Comparison of ENCODE assay signal across 10 cellular contexts in genomic region chr17:6701719-6702118, GRCh38. TPM values are rescaled to one million over a fixed set of nuclear protein-coding genes. Genes with fewer than 3 reads are reported as not detected.
A peak's percentile ranks its signal among the peaks of the same experiment; 100 is the strongest.
DNase-seq lines count a peak whose midpoint lies in the region; ATAC-seq and TF ChIP-seq lines count a peak whose summit lies in the region.
"Had no signal": no experiment of that assay in that cellular context is flagged by ENCODE, and none has a peak within 500 bp of the region (broad histone marks: within the 10 kb centered on the region; RNA-seq: fewer than 3 reads in every experiment).

No MANE protein-coding gene starts in this region.

- H3K4me3 Mint-ChIP-seq in endodermal cell, result no peak overlapping the region

- H3K27me3 Mint-ChIP-seq in endodermal cell (ENCODE audit: insufficient read depth), result peaks cover 16% of the 10 kb centered on the region

- no peak overlapping the region for H3K9ac ChIP-seq in endodermal cell (ENCODE audit: extremely low read depth, low read length, poor library complexity, severe bottlenecking)

- H3K36me3 Mint-ChIP-seq in endodermal cell (ENCODE audit: low read depth), result no peaks in the 10 kb centered on the region

- no peaks in the 10 kb centered on the region for H3K4me1 ChIP-seq in endodermal cell (ENCODE audit: control insufficient read depth, insufficient read depth, low read length)
- no peaks in the 10 kb centered on the region for H3K4me1 ChIP-seq in ascending aorta

- no peak for ATAC-seq in activated CD4-positive, CD25-positive, alpha-beta regulatory T cell treated with anti-CD3 and anti-CD28 coated beads, Interleukin-2, amount 50 U/mL, for 24 hours
- ATAC-seq in HG03521 (IDR thresholded peaks at IDR 0.05; ENCODE audit: unreplicated experiment), result no peak

- H3K9me3 ChIP-seq in endodermal cell (ENCODE audit: control insufficient read depth, low read length) (no peaks in the 10 kb centered on the region), ascending aorta (no peaks in the 10 kb centered on the region)

- H3K4me1 Mint-ChIP-seq in endodermal cell, result peaks cover 8% of the 10 kb centered on the region

- WGBS in endodermal cell (ENCODE audit: insufficient coverage in 1 of 2, insufficient read length in 1 of 2), 2 experiments, result 38 to 53% methylated on average over 7 to 11 of the region's 11 CpGs

- TF ChIP-seq CTCF in endodermal cell (conservative IDR thresholded peaks at IDR 0.05) (peak; percentile 86), ascending aorta (IDR thresholded peaks at IDR 0.05) (peak in 1 of 3 experiments; percentile 20)

- intact Hi-C loops in ascending aorta (cut with DNase I), result no loop called here

- H3K36me3 ChIP-seq in endodermal cell (ENCODE audit: control insufficient read depth, insufficient read depth, low read length) (no peaks in the 10 kb centered on the region), ascending aorta (no peaks in the 10 kb centered on the region)

- H3K9me3 Mint-ChIP-seq in endodermal cell, result no peaks in the 10 kb centered on the region

- DNase-seq in activated CD4-positive, CD25-positive, alpha-beta regulatory T cell treated with anti-CD3 and anti-CD28 coated beads, Interleukin-2, amount 50 U/mL, for 72 hours, result peak; percentile 40
- DNase-seq in SK-N-DZ (ENCODE audit: low spot score) (peak; percentile 21), endodermal cell (peak; percentile 95), pons (ENCODE audit: low spot score) (no peak), ascending aorta (ENCODE audit: low spot score in 2 of 2) (no peak)
- peak; percentile 13 to 32 for DNase-seq in stimulated activated CD4-positive, alpha-beta T cell treated with anti-CD3 and anti-CD28 coated beads, Interleukin-4, amount 100 ng/mL, for 4 hours

- H3K27ac Mint-ChIP-seq in endodermal cell, result no peak overlapping the region

- H3K4me3 ChIP-seq in endodermal cell (ENCODE audit: low read length) (no peak overlapping the region), ascending aorta (no peak overlapping the region)
- H3K4me3 ChIP-seq: lung had no signal

- H3K27me3 ChIP-seq in endodermal cell (ENCODE audit: control insufficient read depth, insufficient read depth, low read length, poor library complexity, severe bottlenecking) (no peaks in the 10 kb centered on the region), ascending aorta (no peaks in the 10 kb centered on the region)

- H3K27ac ChIP-seq in endodermal cell (ENCODE audit: low read depth, low read length) (no peak overlapping the region), ascending aorta (no peak overlapping the region)

RNA-seq across cellular contexts. Expression of gene SLC13A5, which starts 11.4 kb away (rescaled TPM):
- polyA plus RNA-seq in SK-N-DZ (2014; cell fraction: cytosol; rRNA removed), result not detected in 2 replicates
- not detected in 2 replicates for polyA plus RNA-seq in SK-N-DZ (2014; cell fraction: nucleus; rRNA removed)
- total RNA-seq in endodermal cell (1 to 10 TPM; 3.9 to 8.4 TPM), ascending aorta (0.21 TPM)
- polyA plus RNA-seq in endodermal cell (2013, experiment 1 of 2), result 1.5 TPM
- 0.66 TPM for polyA plus RNA-seq in endodermal cell (2013, experiment 2 of 2)
- total RNA-seq: T-helper 1 cell treated with Interleukin-12 subunit alpha and Interleukin-12 subunit beta and Interleukin-4 antibody, amounts not matched to agents 30 ng/mL and 1 ng/mL, for 36 hours had no signal
- polyA plus RNA-seq: lung had no signal

RNA-seq across cellular contexts. Expression of gene C17orf100, which starts 50.2 kb away (rescaled TPM):
- 4.4 and 7.7 TPM in 2 replicates for polyA plus RNA-seq in SK-N-DZ (2014; cell fraction: cytosol; rRNA removed)
- 2.9 and 5.9 TPM in 2 replicates for polyA plus RNA-seq in SK-N-DZ (2014; cell fraction: nucleus; rRNA removed)
- 1 to 10 TPM; 2.7 to 3.0 TPM for total RNA-seq in endodermal cell
- 5.2 TPM for polyA plus RNA-seq in endodermal cell (2013, experiment 1 of 2)
- 4.6 TPM for polyA plus RNA-seq in endodermal cell (2013, experiment 2 of 2)
- 4.3 TPM for total RNA-seq in ascending aorta

RNA-seq across cellular contexts. Expression of gene MED31, which starts 50.3 kb away (rescaled TPM):
- polyA plus RNA-seq in SK-N-DZ (2014; cell fraction: cytosol; rRNA removed), result 12.0 and 19.8 TPM in 2 replicates
- 14.1 and 20.7 TPM in 2 replicates for polyA plus RNA-seq in SK-N-DZ (2014; cell fraction: nucleus; rRNA removed)
- 10 to 100 TPM; 12.8 to 16.6 TPM for total RNA-seq in endodermal cell
- polyA plus RNA-seq in endodermal cell (2013, experiment 1 of 2), result 25.6 TPM
- polyA plus RNA-seq in endodermal cell (2013, experiment 2 of 2), result 22.8 TPM
- not detected for total RNA-seq in ascending aorta

RNA-seq across cellular contexts. Expression of gene XAF1, which starts 54.1 kb away (rescaled TPM):
- polyA plus RNA-seq in SK-N-DZ (2014; cell fraction: cytosol; rRNA removed), result not detected in 2 replicates
- polyA plus RNA-seq in SK-N-DZ (2014; cell fraction: nucleus; rRNA removed), result not detected in 2 replicates
- total RNA-seq in endodermal cell, result under 1 TPM in 1 of 2 donors, not detected in 1; 0.35 TPM
- polyA plus RNA-seq in endodermal cell (2013, experiment 1 of 2), result 0.32 TPM
- polyA plus RNA-seq in endodermal cell (2013, experiment 2 of 2), result not detected
- 39.8 TPM for total RNA-seq in ascending aorta

Comparison
In these comparisons a context has a peak if more than half of its experiments do, and no peak if none do; other contexts are left out.
1. DNase-seq: peak in activated CD4-positive, CD25-positive, alpha-beta regulatory T cell treated with anti-CD3 and anti-CD28 coated beads, Interleukin-2, amount 50 U/mL, for 72 hours (single experiment), SK-N-DZ (single experiment), endodermal cell (single experiment) and stimulated activated CD4-positive, alpha-beta T cell treated with anti-CD3 and anti-CD28 coated beads, Interleukin-4, amount 100 ng/mL, for 4 hours (2 of 2); none in pons (single experiment) and ascending aorta (0 of 2).
2. RNA of gene MED31, which starts 50.3 kb away (total RNA-seq): 12.8 to 16.6 TPM in endodermal cell; not detected in ascending aorta (single experiment); every median in the first group is over 10 times any median in the second.